In the genomic region with DNA sequence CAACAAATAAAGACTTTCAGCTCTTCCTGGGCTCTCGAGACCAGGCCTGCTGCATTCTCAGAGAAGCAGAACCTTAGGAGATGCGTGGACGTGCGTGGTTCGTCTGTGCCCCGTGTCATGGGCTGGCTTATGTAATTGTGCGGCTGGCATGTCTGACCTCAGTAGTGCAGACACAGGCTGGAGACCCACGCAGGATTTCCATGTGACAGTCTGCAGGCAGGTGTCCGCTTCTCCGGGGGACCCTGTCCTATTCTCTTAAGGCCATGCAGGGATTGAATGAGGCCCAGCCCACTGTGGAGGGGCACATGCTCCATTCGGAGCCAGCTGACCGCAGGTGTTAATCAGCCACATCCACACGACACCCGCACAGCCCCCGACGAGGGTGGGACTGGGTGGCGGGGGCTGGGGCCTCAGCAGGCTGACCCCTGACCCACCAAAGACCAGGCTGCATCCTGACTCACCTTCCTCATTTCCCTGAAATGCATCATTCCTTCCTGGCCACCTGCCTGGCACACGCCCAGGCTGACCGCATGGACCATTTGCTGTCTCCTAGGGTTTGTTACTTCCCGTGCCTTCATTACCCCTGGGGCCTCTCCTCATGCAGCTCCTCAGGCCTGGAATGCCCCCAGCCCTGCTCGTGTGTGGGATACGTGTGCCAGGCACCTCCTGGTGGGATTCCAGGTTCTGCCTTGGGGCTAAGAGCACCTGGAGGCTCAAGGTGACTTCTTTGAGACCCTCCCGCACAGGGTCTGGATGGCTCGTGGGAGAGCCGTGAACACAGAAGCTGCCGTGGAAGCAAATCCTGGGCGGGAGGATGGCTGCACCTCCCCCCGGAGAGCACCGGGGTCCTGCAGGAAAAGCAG, we compare ENCODE assay signal across 1 cellular context.
TF ChIP-seq lines count a peak whose summit lies in the region.

No MANE protein-coding gene starts in this region.

TF ChIP-seq in H1, 55 proteins besides CTCF, POLR2A, EP300 and RAD21:
- TF ChIP-seq CHD1 (IDR thresholded peaks at IDR 0.05; ENCODE audit: low read depth, low read length) (no peak), CHD2 (IDR thresholded peaks at IDR 0.05; ENCODE audit: low read length) (no peak)
